In genomic region chr9:20384642-20385041, GRCh38 we compare ENCODE assay signal across 22 cellular contexts.
DNase-seq lines count a peak whose midpoint lies in the region; ATAC-seq, FAIRE-seq and TF ChIP-seq lines count a peak whose summit lies in the region.
"Had no signal": no experiment of that assay in that cellular context is flagged by ENCODE, and none has a peak within 500 bp of the region (broad histone marks: within the 10 kb centered on the region; RNA-seq: fewer than 3 reads in every experiment).

No MANE protein-coding gene starts in this region.

- no peak overlapping the region for H2AFZ ChIP-seq in astrocyte (ENCODE audit: low read depth, low read length)
- H2AFZ ChIP-seq: GM23248 had no signal

- no peaks in the 10 kb centered on the region for H3K27me3 Mint-ChIP-seq in activated naive CD8-positive, alpha-beta T cell treated with anti-CD3 and anti-CD28 coated beads, Interleukin-2, amount 10 ng/mL, durations not matched to agents 7 days and 5 days
- H3K27me3 Mint-ChIP-seq in activated naive CD8-positive, alpha-beta T cell treated with anti-CD3 and anti-CD28 coated beads for 36 hours: no peaks in the 10 kb centered on the region
- no peaks in the 10 kb centered on the region for H3K27me3 Mint-ChIP-seq in astrocyte (ENCODE audit: low read depth, unreplicated experiment)

- H3K4me1 Mint-ChIP-seq in activated naive CD8-positive, alpha-beta T cell treated with anti-CD3 and anti-CD28 coated beads, Interleukin-2, amount 10 ng/mL, durations not matched to agents 7 days and 5 days: peaks cover 28% of the 10 kb centered on the region
- H3K4me1 Mint-ChIP-seq in activated naive CD8-positive, alpha-beta T cell treated with anti-CD3 and anti-CD28 coated beads for 36 hours: peaks cover 24% of the 10 kb centered on the region
- H3K4me1 Mint-ChIP-seq in astrocyte (ENCODE audit: low read depth, unreplicated experiment): peaks cover 7% of the 10 kb centered on the region

- H3K9ac ChIP-seq in astrocyte (ENCODE audit: low read length): no peak overlapping the region
- H3K9ac ChIP-seq: GM23248 had no signal

- no peak overlapping the region for H3K4me3 ChIP-seq in astrocyte (ENCODE audit: insufficient read depth, low read depth, low read length)
- no peak overlapping the region for H3K4me3 ChIP-seq in fibroblast of the aortic adventitia (ENCODE audit: low read depth, low read length)
- H3K4me3 ChIP-seq: GM23248, K562 had no signal

- no peaks in the 10 kb centered on the region for H3K79me2 ChIP-seq in astrocyte (ENCODE audit: insufficient read depth, low read length)

- no peak overlapping the region for H3K27ac ChIP-seq in astrocyte (ENCODE audit: low read depth, low read length)
- H3K27ac ChIP-seq: C4-2B, GM23248, HL-60 had no signal

- ATAC-seq in activated naive CD8-positive, alpha-beta T cell treated with anti-CD3 and anti-CD28 coated beads, Interleukin-2, amount 10 ng/mL, durations not matched to agents 7 days and 5 days (ENCODE audit: low read depth): no peak
- ATAC-seq in HG02885 (IDR thresholded peaks at IDR 0.05; ENCODE audit: poor library complexity, unreplicated experiment) (no peak), GM21515 (IDR thresholded peaks at IDR 0.05; ENCODE audit: unreplicated experiment) (no peak)
- ATAC-seq: HepG2, K562 had no signal

- POLR2A ChIA-PET in activated naive CD8-positive, alpha-beta T cell treated with anti-CD3 and anti-CD28 coated beads, Interleukin-2, amount 10 ng/mL, durations not matched to agents 7 days and 5 days (lab: Charles Lee): no interaction called here

- TF ChIP-seq CTCF in astrocyte (IDR thresholded peaks at IDR 0.05; ENCODE audit: insufficient read depth, low read depth, low read length) (no peak), fibroblast of the aortic adventitia (IDR thresholded peaks at IDR 0.05; ENCODE audit: insufficient read depth, low read length) (no peak)

- no peak overlapping the region for H3K4me3 Mint-ChIP-seq in activated naive CD8-positive, alpha-beta T cell treated with anti-CD3 and anti-CD28 coated beads, Interleukin-2, amount 10 ng/mL, durations not matched to agents 7 days and 5 days
- H3K4me3 Mint-ChIP-seq in activated naive CD8-positive, alpha-beta T cell treated with anti-CD3 and anti-CD28 coated beads for 36 hours: no peak overlapping the region
- no peak overlapping the region for H3K4me3 Mint-ChIP-seq in astrocyte (ENCODE audit: unreplicated experiment)
- H3K4me3 Mint-ChIP-seq: H9 had no signal

- no peaks in the 10 kb centered on the region for H3K36me3 ChIP-seq in astrocyte (ENCODE audit: insufficient read depth, low read length)

- H3K9me3 ChIP-seq in astrocyte (ENCODE audit: insufficient read depth, low read depth, low read length): no peaks in the 10 kb centered on the region

- H3K27me3 ChIP-seq in astrocyte (ENCODE audit: insufficient read depth, low read length): no peaks in the 10 kb centered on the region

- FAIRE-seq in astrocyte (lab: Jason Lieb, UNC): no peak
- FAIRE-seq: HepG2 had no signal

- peak overlapping the region; percentile 30 for H3K27ac Mint-ChIP-seq in activated naive CD8-positive, alpha-beta T cell treated with anti-CD3 and anti-CD28 coated beads, Interleukin-2, amount 10 ng/mL, durations not matched to agents 7 days and 5 days
- H3K27ac Mint-ChIP-seq in activated naive CD8-positive, alpha-beta T cell treated with anti-CD3 and anti-CD28 coated beads for 36 hours: no peak overlapping the region
- no peak overlapping the region for H3K27ac Mint-ChIP-seq in astrocyte (ENCODE audit: unreplicated experiment)
- H3K27ac Mint-ChIP-seq: H9 had no signal

- peaks cover under 1% of the 10 kb centered on the region for H3K9me3 Mint-ChIP-seq in activated naive CD8-positive, alpha-beta T cell treated with anti-CD3 and anti-CD28 coated beads, Interleukin-2, amount 10 ng/mL, durations not matched to agents 7 days and 5 days
- H3K9me3 Mint-ChIP-seq in activated naive CD8-positive, alpha-beta T cell treated with anti-CD3 and anti-CD28 coated beads for 36 hours: peaks cover 6% of the 10 kb centered on the region
- no peaks in the 10 kb centered on the region for H3K9me3 Mint-ChIP-seq in astrocyte (ENCODE audit: unreplicated experiment)

- H3K4me1 ChIP-seq in astrocyte (ENCODE audit: insufficient read depth, low read length): no peaks in the 10 kb centered on the region

- peaks cover 49% of the 10 kb centered on the region for H3K36me3 Mint-ChIP-seq in activated naive CD8-positive, alpha-beta T cell treated with anti-CD3 and anti-CD28 coated beads, Interleukin-2, amount 10 ng/mL, durations not matched to agents 7 days and 5 days
- H3K36me3 Mint-ChIP-seq in activated naive CD8-positive, alpha-beta T cell treated with anti-CD3 and anti-CD28 coated beads for 36 hours: peaks cover 20% of the 10 kb centered on the region
- no peaks in the 10 kb centered on the region for H3K36me3 Mint-ChIP-seq in astrocyte (ENCODE audit: low read depth, unreplicated experiment)

- H4K20me1 ChIP-seq in astrocyte (ENCODE audit: insufficient read depth, low read length): no peaks in the 10 kb centered on the region

- DNase-seq in activated naive CD8-positive, alpha-beta T cell treated with anti-CD3 and anti-CD28 coated beads, Interleukin-2, amount 10 ng/mL, durations not matched to agents 7 days and 5 days: no peak
- DNase-seq in activated naive CD8-positive, alpha-beta T cell treated with anti-CD3 and anti-CD28 coated beads for 36 hours: no peak
- DNase-seq in astrocyte (ENCODE audit: low read depth) (peak; percentile 5), fibroblast of the aortic adventitia (ENCODE audit: low read depth) (peak; percentile 6), germinal center (ENCODE audit: low spot score) (no peak), activated gamma-delta T cell (lab: John Stamatoyannopoulos, UW) (no peak)
- DNase-seq: GM23248, H9, NCI-H1092, NCI-H146, NCI-H2029, NCI-H345, NCI-H524 treated with DMSO at 0.1 percent for 48 hours, NCI-H82, Right ventricle myocardium superior, SW 1271 had no signal

- H3K4me2 ChIP-seq in astrocyte (ENCODE audit: low read length): no peak overlapping the region

Comparison
In these comparisons a context has a peak if more than half of its experiments do, and no peak if none do; other contexts are left out.
1. DNase-seq: peak in astrocyte (single experiment) and fibroblast of the aortic adventitia (single experiment); none in activated naive CD8-positive, alpha-beta T cell treated with anti-CD3 and anti-CD28 coated beads, Interleukin-2, amount 10 ng/mL, durations not matched to agents 7 days and 5 days (single experiment), activated naive CD8-positive, alpha-beta T cell treated with anti-CD3 and anti-CD28 coated beads for 36 hours (single experiment), germinal center (single experiment) and activated gamma-delta T cell (single experiment).